ENCODE assay signal across 14 cellular contexts in genomic region chr10:15324113-15324512, GRCh38. TPM values are rescaled to one million over a fixed set of nuclear protein-coding genes. Genes with fewer than 3 reads are reported as not detected.
DNase-seq lines count a peak whose midpoint lies in the region; ATAC-seq and TF ChIP-seq lines count a peak whose summit lies in the region.
"Had no signal": no experiment of that assay in that cellular context is flagged by ENCODE, and none has a peak within 500 bp of the region (broad histone marks: within the 10 kb centered on the region; RNA-seq: fewer than 3 reads in every experiment).

No MANE protein-coding gene starts in this region.

- peak overlapping the region; percentile 26 for H3K27ac Mint-ChIP-seq in glutamatergic neuron (ENCODE audit: unreplicated experiment)
- H3K27ac Mint-ChIP-seq in progenitor cell of endocrine pancreas = peak overlapping the region; percentile 3

- TF ChIP-seq POLR2A in gastroesophageal sphincter (IDR thresholded peaks at IDR 0.05) = no peak

- peaks cover 0 to 8% (median 3%) of the 10 kb centered on the region in 11 experiments; a peak in 6 of 22 replicates for H3K36me3 ChIP-seq in BLaER1 treated with 17β-estradiol and CSF1 and Interleukin-3, amounts not matched to agents 10 nM and 100 nM
- H3K36me3 ChIP-seq in SK-N-MC (ENCODE audit: insufficient read depth, low read length) = no peaks in the 10 kb centered on the region
- no peaks in the 10 kb centered on the region for H3K36me3 ChIP-seq in gastroesophageal sphincter

- H3K27me3 Mint-ChIP-seq in glutamatergic neuron (ENCODE audit: unreplicated experiment) (peaks cover 2% of the 10 kb centered on the region), progenitor cell of endocrine pancreas (no peaks in the 10 kb centered on the region)

- no peak overlapping the region for H3K4me3 Mint-ChIP-seq in glutamatergic neuron (ENCODE audit: unreplicated experiment)
- H3K4me3 Mint-ChIP-seq in progenitor cell of endocrine pancreas (ENCODE audit: low read depth) = no peak overlapping the region
- H3K4me3 Mint-ChIP-seq: CD8-positive, alpha-beta memory T cell had no signal

- no peak for TF ChIP-seq EP300 in gastroesophageal sphincter (IDR thresholded peaks at IDR 0.05)

- DNase-seq in SK-N-MC (ENCODE audit: low read depth, low spot score) = no peak
- no peak for DNase-seq in glutamatergic neuron
- no peak for DNase-seq in progenitor cell of endocrine pancreas (ENCODE audit: low spot score, unreplicated experiment)
- no peak for DNase-seq in activated CD4-positive, alpha-beta T cell treated with anti-CD3 and anti-CD28 coated beads, Interleukin-2, amount 50 U/mL, for 4 hours
- no peak for DNase-seq in SKM-1 treated with dmso at 0.1 percent for 144 hours (lab: John Stamatoyannopoulos, UW; ENCODE audit: unreplicated experiment)
- DNase-seq: Caco-2; CD8-positive, alpha-beta memory T cell; DND-41; GF-D8; IMR-90 had no signal

- H3K4me2 ChIP-seq in BLaER1 treated with 17β-estradiol and CSF1 and Interleukin-3, amounts not matched to agents 10 nM and 100 nM = peak overlapping the region in 6 of 11 experiments; percentile 2 to 65 (median 29); a peak in 3 of 22 replicates

- WGBS in gastroesophageal sphincter (ENCODE audit: low coverage in 1 of 2), 2 donors = 84 to 85% methylated on average over 7 to 8 of the region's 8 CpGs

- no peak for TF ChIP-seq CTCF in glutamatergic neuron (IDR thresholded peaks at IDR 0.05; ENCODE audit: partially characterized antibody, unreplicated experiment)
- no peak for TF ChIP-seq CTCF in progenitor cell of endocrine pancreas (IDR thresholded peaks at IDR 0.05; ENCODE audit: unreplicated experiment)
- TF ChIP-seq CTCF in gastroesophageal sphincter (IDR thresholded peaks at IDR 0.05) = no peak

- peaks cover 11 to 42% (median 31%) of the 10 kb centered on the region in 10 experiments for H3K4me1 ChIP-seq in BLaER1 treated with 17β-estradiol and CSF1 and Interleukin-3, amounts not matched to agents 10 nM and 100 nM
- peaks cover 0 to 54% (median 8%) of the 10 kb centered on the region in 3 donors for H3K4me1 ChIP-seq in gastroesophageal sphincter
- H3K4me1 ChIP-seq: Caco-2 had no signal

- ATAC-seq in gastroesophageal sphincter = no peak

- no peak overlapping the region for H3K27ac ChIP-seq in BLaER1 treated with 17β-estradiol and CSF1 and Interleukin-3, amounts not matched to agents 10 nM and 100 nM
- H3K27ac ChIP-seq in SK-N-MC (no peak overlapping the region), gastroesophageal sphincter (no peak overlapping the region)
- H3K27ac ChIP-seq: 22Rv1 had no signal

- peaks cover 13% of the 10 kb centered on the region for H3K9me3 Mint-ChIP-seq in glutamatergic neuron (ENCODE audit: unreplicated experiment)
- H3K9me3 Mint-ChIP-seq in progenitor cell of endocrine pancreas (ENCODE audit: low read depth) = peaks cover 6% of the 10 kb centered on the region
- H3K9me3 Mint-ChIP-seq: CD8-positive, alpha-beta memory T cell had no signal

- H3K9ac ChIP-seq in BLaER1 treated with 17β-estradiol and CSF1 and Interleukin-3, amounts not matched to agents 10 nM and 100 nM = no peak overlapping the region
- H3K9ac ChIP-seq in SK-N-MC (ENCODE audit: insufficient read length) = no peak overlapping the region

- H3K27me3 ChIP-seq in BLaER1 treated with 17β-estradiol and CSF1 and Interleukin-3, amounts not matched to agents 10 nM and 100 nM = no peaks in the 10 kb centered on the region
- H3K27me3 ChIP-seq in gastroesophageal sphincter = no peaks in the 10 kb centered on the region

- peaks cover 5 to 24% (median 10%) of the 10 kb centered on the region in 11 experiments; a peak in 15 of 22 replicates for H3K9me3 ChIP-seq in BLaER1 treated with 17β-estradiol and CSF1 and Interleukin-3, amounts not matched to agents 10 nM and 100 nM (replicated peaks in 1 of 11)
- H3K9me3 ChIP-seq in SK-N-MC (ENCODE audit: low read depth, low read length) = no peaks in the 10 kb centered on the region
- no peaks in the 10 kb centered on the region for H3K9me3 ChIP-seq in gastroesophageal sphincter
- H3K9me3 ChIP-seq: Caco-2 had no signal

- peaks cover 0 to 30% (median 0%) of the 10 kb centered on the region in 11 experiments; a peak in 3 of 22 replicates for H4K20me1 ChIP-seq in BLaER1 treated with 17β-estradiol and CSF1 and Interleukin-3, amounts not matched to agents 10 nM and 100 nM

- H3K36me3 Mint-ChIP-seq in glutamatergic neuron (ENCODE audit: unreplicated experiment) (no peaks in the 10 kb centered on the region), progenitor cell of endocrine pancreas (ENCODE audit: insufficient read depth) (peaks cover 8% of the 10 kb centered on the region)

- H3K4me1 Mint-ChIP-seq in glutamatergic neuron (ENCODE audit: low read depth, unreplicated experiment) (peaks cover 30% of the 10 kb centered on the region), progenitor cell of endocrine pancreas (ENCODE audit: low read depth) (peaks cover 16% of the 10 kb centered on the region)

- H3K4me3 ChIP-seq in BLaER1 treated with 17β-estradiol and CSF1 and Interleukin-3, amounts not matched to agents 10 nM and 100 nM = no peak overlapping the region
- peak overlapping the region; percentile 61 for H3K4me3 ChIP-seq in SK-N-MC
- H3K4me3 ChIP-seq in gastroesophageal sphincter = no peak overlapping the region

RNA-seq across cellular contexts. Expression of gene FAM171A1, which starts 47.0 kb away (rescaled TPM):
- total RNA-seq in glutamatergic neuron (ENCODE audit: unreplicated experiment) = 186 TPM
- 75.6 and 86.1 TPM in 2 replicates for total RNA-seq in progenitor cell of endocrine pancreas
- total RNA-seq in gastroesophageal sphincter = 10 to 100 TPM in 3 of 4 donors, 1 to 10 TPM in 1; 5.0 to 15.5 (median 13.6) TPM
- total RNA-seq: HT-29 had no signal
